Comparison of ENCODE assay signal across 19 cellular contexts in genomic region chr9:128870128-128870940, GRCh38. TPM values are rescaled to one million over a fixed set of nuclear protein-coding genes. Genes with fewer than 3 reads are reported as not detected.
DNase-seq lines count a peak whose midpoint lies in the region; ATAC-seq, FAIRE-seq and TF ChIP-seq lines count a peak whose summit lies in the region.
"Had no signal": no experiment of that assay in that cellular context is flagged by ENCODE, and none has a peak within 500 bp of the region (broad histone marks: within the 10 kb centered on the region; RNA-seq: fewer than 3 reads in every experiment).

No MANE protein-coding gene starts in this region.

- H3K27ac Mint-ChIP-seq in WTC11: peak overlapping the region; percentile 51; the same call in 1 of the 2 replicates

- H3K4me1 Mint-ChIP-seq in WTC11: no peaks in the 10 kb centered on the region

- DNase-seq in WTC11 (ENCODE audit: low spot score) (no peak), left kidney (ENCODE audit: low read depth, low spot score) (peak; percentile 57), SKM-1 treated with dmso at 0.1 percent for 144 hours (lab: John Stamatoyannopoulos, UW; ENCODE audit: unreplicated experiment) (no peak), GM19239 (ENCODE audit: insufficient read length, low spot score) (no peak), Ammon's horn (ENCODE audit: low spot score) (no peak)
- DNase-seq: COR-L47; DMS53; NCI-H146; NCI-H2081 treated with DMSO at 0.1 percent for 48 hours; NCI-H226; NCI-H69; NK-92 treated with Interleukin-12 subunit alpha and Interleukin-12 subunit beta, amount 100 ng/mL, for 24 hours had no signal

- peaks cover 12% of the 10 kb centered on the region for H3K36me3 Mint-ChIP-seq in WTC11

- H3K9me3 Mint-ChIP-seq in WTC11: no peaks in the 10 kb centered on the region
- H3K9me3 Mint-ChIP-seq: CD14-positive monocyte had no signal

- H3K27me3 Mint-ChIP-seq in WTC11 (ENCODE audit: low read depth): no peaks in the 10 kb centered on the region

- no peak for TF ChIP-seq CTCF in 22Rv1 (IDR thresholded peaks at IDR 0.05)
- TF ChIP-seq CTCF in WTC11 (IDR thresholded peaks at IDR 0.05): no peak

- POLR2A ChIA-PET in WTC11 (lab: Charles Lee): no interaction called here

- no peak for ATAC-seq in WTC11
- ATAC-seq: HCT116 had no signal

- H3K27ac ChIP-seq in 22Rv1: peak overlapping the region; percentile 13; the same call in 1 of the 2 replicates
- H3K27ac ChIP-seq: SJSA1 had no signal

- FAIRE-seq in GM19239 (lab: Jason Lieb, UNC): no peak
- FAIRE-seq: GM18507, HTR-8/SVneo had no signal

- CTCF ChIA-PET in WTC11 (lab: Charles Lee): interaction anchor here (0.7 to 1.0 kb wide), 2 partner anchors 137 to 146 kb away, joined by 3 read pairs; no protein-coding TSS in a partner anchor

- no peak overlapping the region for H3K4me3 Mint-ChIP-seq in WTC11
- H3K4me3 Mint-ChIP-seq: CD14-positive monocyte had no signal

TF ChIP-seq in WTC11, 78 proteins besides CTCF, POLR2A, EP300 and RAD21:
- TF ChIP-seq USF1 (CRISPR knock-in tag; IDR thresholded peaks at IDR 0.05): no peak
- no peak for TF ChIP-seq HMGA2 (CRISPR knock-in tag; IDR thresholded peaks at IDR 0.05)
- no peak for TF ChIP-seq ATF3 (CRISPR knock-in tag; conservative IDR thresholded peaks at IDR 0.05)
- no peak for TF ChIP-seq NFATC4 (CRISPR knock-in tag; IDR thresholded peaks at IDR 0.05)
- no peak for TF ChIP-seq ERG (CRISPR knock-in tag; IDR thresholded peaks at IDR 0.05)
- TF ChIP-seq TCF7 (CRISPR knock-in tag; IDR thresholded peaks at IDR 0.05; ENCODE audit: low read depth): no peak
- no peak for TF ChIP-seq ATF2 (CRISPR knock-in tag; IDR thresholded peaks at IDR 0.05; ENCODE audit: borderline replicate concordance, low read depth)
- TF ChIP-seq ZNF317 (CRISPR knock-in tag; IDR thresholded peaks at IDR 0.05; ENCODE audit: borderline replicate concordance, low read depth): no peak
- no peak for TF ChIP-seq ZNF532 (CRISPR knock-in tag; IDR thresholded peaks at IDR 0.05; ENCODE audit: borderline replicate concordance)
- TF ChIP-seq ZBTB43 (CRISPR knock-in tag; IDR thresholded peaks at IDR 0.05): no peak

RNA-seq across cellular contexts. Expression of gene KYAT1, which starts 11.4 kb away (rescaled TPM):
- total RNA-seq in WTC11 (2021): 31.4 to 34.1 TPM (median 33.0 TPM) in 3 replicates

RNA-seq across cellular contexts. Expression of gene LRRC8A, which starts 11.6 kb away (rescaled TPM):
- total RNA-seq in WTC11 (2021): 63.8 to 83.5 TPM (median 64.5 TPM) in 3 replicates

RNA-seq across cellular contexts. Expression of gene SPOUT1, which starts 40.7 kb away (rescaled TPM):
- 76.8 to 79.3 TPM (median 77.5 TPM) in 3 replicates for total RNA-seq in WTC11 (2021)

RNA-seq across cellular contexts. Expression of gene PHYHD1, which starts 50.4 kb away (rescaled TPM):
- total RNA-seq in WTC11 (2021): 14.6 to 21.3 TPM (median 20.0 TPM) in 3 replicates
- total RNA-seq: A172, SJSA1 had no signal

RNA-seq across cellular contexts. Expression of gene ENDOG, which starts 52.0 kb away (rescaled TPM):
- total RNA-seq in WTC11 (2021): 25.8 to 28.7 TPM (median 25.8 TPM) in 3 replicates
